ENCODE assay signal across 8 cellular contexts in genomic region chr22:43001271-43002197, GRCh38. TPM values are rescaled to one million over a fixed set of nuclear protein-coding genes. Genes with fewer than 3 reads are reported as not detected.
DNase-seq lines count a peak whose midpoint lies in the region; ATAC-seq and TF ChIP-seq lines count a peak whose summit lies in the region.

No MANE protein-coding gene starts in this region.

- no peaks in the 10 kb centered on the region for H3K27me3 ChIP-seq in right lobe of liver
- H3K27me3 ChIP-seq in tibial artery, result no peaks in the 10 kb centered on the region

- peaks cover 78% of the 10 kb centered on the region for H3K4me1 Mint-ChIP-seq in activated CD4-positive, alpha-beta T cell treated with anti-CD3 and anti-CD28 coated beads, Interleukin-2, amount 10 ng/mL, durations not matched to agents 7 days and 5 days

- H3K9me3 Mint-ChIP-seq in activated CD4-positive, alpha-beta T cell treated with anti-CD3 and anti-CD28 coated beads, Interleukin-2, amount 10 ng/mL, durations not matched to agents 7 days and 5 days, result no peaks in the 10 kb centered on the region

- 60% methylated on average over 1 of the region's 3 CpGs for WGBS in right lobe of liver (ENCODE audit: insufficient coverage, low coverage, low lambda C conversion rate, missing lambda C conversion rate)

- in situ Hi-C loops in astrocyte of the cerebellum (cut with HindIII; ENCODE audit: low sequenced_read_pairs), result no loop called here

- no peak for TF ChIP-seq POLR2A in right lobe of liver (IDR thresholded peaks at IDR 0.05)

- intact Hi-C loops in right lobe of liver (cut with DNase I), result no loop called here
- intact Hi-C loops in tibial artery (cut with DNase I; ENCODE audit: low total_unique reads), result no loop called here

- peak; percentile 26 for DNase-seq in activated CD4-positive, alpha-beta T cell treated with anti-CD3 and anti-CD28 coated beads, Interleukin-2, amount 10 ng/mL, durations not matched to agents 7 days and 5 days
- no peak for DNase-seq in activated CD4-positive, alpha-beta T cell treated with anti-CD3 and anti-CD28 coated beads for 48 hours
- DNase-seq in astrocyte of the cerebellum (ENCODE audit: low read depth) (peak; percentile 66), right lobe of liver (no peak), tibial artery (no peak), NCI-H1048 (lab: John Stamatoyannopoulos, UW) (no peak), islet precursor cell (no peak)
- no peak for DNase-seq in central memory CD4-positive, alpha-beta T cell

- H3K9me3 ChIP-seq in right lobe of liver, result no peaks in the 10 kb centered on the region
- no peaks in the 10 kb centered on the region for H3K9me3 ChIP-seq in tibial artery

- H3K4me1 ChIP-seq in right lobe of liver (peaks cover 2 to 54% (median 13%) of the 10 kb centered on the region in 4 donors), tibial artery (peaks cover 0 to 93% (median 64%) of the 10 kb centered on the region in 4 donors)

- TF ChIP-seq CTCF in astrocyte of the cerebellum (IDR thresholded peaks at IDR 0.05; ENCODE audit: low read depth, low read length, missing control alignments), result no peak
- no peak for TF ChIP-seq CTCF in right lobe of liver (IDR thresholded peaks at IDR 0.05)
- TF ChIP-seq CTCF in tibial artery (IDR thresholded peaks at IDR 0.05), result no peak

- H3K36me3 ChIP-seq in right lobe of liver (no peaks in the 10 kb centered on the region), tibial artery (no peaks in the 10 kb centered on the region)

- H3K27me3 Mint-ChIP-seq in activated CD4-positive, alpha-beta T cell treated with anti-CD3 and anti-CD28 coated beads, Interleukin-2, amount 10 ng/mL, durations not matched to agents 7 days and 5 days, result no peaks in the 10 kb centered on the region

- H3K27ac ChIP-seq in right lobe of liver, result no peak overlapping the region
- H3K27ac ChIP-seq in tibial artery, result peak overlapping the region; percentile 73 to 79

- CTCF ChIA-PET in activated CD4-positive, alpha-beta T cell treated with anti-CD3 and anti-CD28 coated beads, Interleukin-2, amount 10 ng/mL, durations not matched to agents 7 days and 5 days (lab: Charles Lee), result interaction anchor here (0.6 to 1.4 kb wide), 2 partner anchors 21 to 186 kb away, joined by 3 read pairs; partner anchors contain the start of gene TTLL12

- H3K4me3 ChIP-seq in astrocyte of the cerebellum (ENCODE audit: low read depth, low read length), result no peak overlapping the region
- no peak overlapping the region for H3K4me3 ChIP-seq in right lobe of liver
- no peak overlapping the region for H3K4me3 ChIP-seq in tibial artery

- peak overlapping the region; percentile 22 for H3K4me3 Mint-ChIP-seq in activated CD4-positive, alpha-beta T cell treated with anti-CD3 and anti-CD28 coated beads, Interleukin-2, amount 10 ng/mL, durations not matched to agents 7 days and 5 days

- H3K36me3 Mint-ChIP-seq in activated CD4-positive, alpha-beta T cell treated with anti-CD3 and anti-CD28 coated beads, Interleukin-2, amount 10 ng/mL, durations not matched to agents 7 days and 5 days (ENCODE audit: low read depth), result peaks cover 13% of the 10 kb centered on the region

- H3K27ac Mint-ChIP-seq in activated CD4-positive, alpha-beta T cell treated with anti-CD3 and anti-CD28 coated beads, Interleukin-2, amount 10 ng/mL, durations not matched to agents 7 days and 5 days, result peak overlapping the region; percentile 57

- POLR2A ChIA-PET in activated CD4-positive, alpha-beta T cell treated with anti-CD3 and anti-CD28 coated beads, Interleukin-2, amount 10 ng/mL, durations not matched to agents 7 days and 5 days (lab: Charles Lee), result no interaction called here

- peak; percentile 7 to 26 (median 11) for ATAC-seq in right lobe of liver

RNA-seq across cellular contexts. Expression of gene PACSIN2, which starts 13.4 kb away (rescaled TPM):
- total RNA-seq in activated CD4-positive, alpha-beta T cell treated with anti-CD3 and anti-CD28 coated beads, Interleukin-2, amount 10 ng/mL, durations not matched to agents 7 days and 5 days, result 10 to 100 TPM; 32.3 to 35.8 TPM
- 10 to 100 TPM; 21.4 to 67.0 (median 47.1) TPM for total RNA-seq in right lobe of liver

Comparison
In these comparisons a context has a peak if more than half of its experiments do, and no peak if none do; other contexts are left out.
1. DNase-seq: peak in activated CD4-positive, alpha-beta T cell treated with anti-CD3 and anti-CD28 coated beads, Interleukin-2, amount 10 ng/mL, durations not matched to agents 7 days and 5 days (single experiment) and astrocyte of the cerebellum (single experiment); none in activated CD4-positive, alpha-beta T cell treated with anti-CD3 and anti-CD28 coated beads for 48 hours (single experiment), right lobe of liver (0 of 3), tibial artery (0 of 2), NCI-H1048 (single experiment), islet precursor cell (single experiment) and central memory CD4-positive, alpha-beta T cell (single experiment).
2. H3K27ac ChIP-seq: peak in tibial artery (2 of 2); none in right lobe of liver (0 of 3).